ENCODE assay signal across 1 cellular context in genomic region chr14:99267871-99268775, GRCh38.
TF ChIP-seq lines count a peak whose summit lies in the region.

No MANE protein-coding gene starts in this region.

TF ChIP-seq in WTC11, 78 proteins besides CTCF, POLR2A, EP300 and RAD21 (continued from another document):
- no peak for TF ChIP-seq ZNF532 (CRISPR knock-in tag; IDR thresholded peaks at IDR 0.05; ENCODE audit: borderline replicate concordance)
